In the genomic region with DNA sequence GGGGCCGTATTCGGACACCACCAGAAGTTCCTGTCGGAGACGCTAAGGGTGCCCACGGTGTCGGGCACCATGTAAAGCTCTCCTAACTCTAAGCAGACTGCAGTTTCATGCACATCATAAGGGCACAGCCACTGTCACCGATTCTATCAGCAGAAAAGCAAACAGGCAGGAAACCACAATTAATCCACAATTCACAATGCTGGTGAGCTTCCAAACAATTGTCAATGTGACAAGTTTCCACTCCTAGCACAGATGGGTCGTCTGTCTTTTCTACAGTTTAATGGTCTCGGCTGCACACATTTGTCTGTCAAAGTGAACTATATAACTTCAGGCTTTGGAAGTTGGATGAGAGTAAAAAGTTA, we compare ENCODE assay signal across 11 cellular contexts. TPM values are rescaled to one million over a fixed set of nuclear protein-coding genes. Genes with fewer than 3 reads are reported as not detected.
DNase-seq lines count a peak whose midpoint lies in the region; ATAC-seq and TF ChIP-seq lines count a peak whose summit lies in the region.
"Had no signal": no experiment of that assay in that cellular context is flagged by ENCODE, and none has a peak within 500 bp of the region (broad histone marks: within the 10 kb centered on the region; RNA-seq: fewer than 3 reads in every experiment).

No MANE protein-coding gene starts in this region.

- DNase-seq in AG04449 (ENCODE audit: low read depth, low spot score), result no peak
- DNase-seq in activated naive CD8-positive, alpha-beta T cell treated with anti-CD3 and anti-CD28 coated beads, Interleukin-2, amount 10 ng/mL, durations not matched to agents 7 days and 5 days, result no peak
- no peak for DNase-seq in mesendoderm
- DNase-seq in DMS 273 treated with DMSO at 0.1 percent for 48 hours (lab: John Stamatoyannopoulos, UW), result no peak
- no peak for DNase-seq in dermis blood vessel endothelial cell
- no peak for DNase-seq in SKM-1 treated with dmso at 0.1 percent for 144 hours (lab: John Stamatoyannopoulos, UW; ENCODE audit: unreplicated experiment)
- no peak for DNase-seq in ecto neural progenitor cell (ENCODE audit: low spot score)
- DNase-seq: foreskin keratinocyte, NCI-H2171, RPMI8226 had no signal

- H3K27me3 ChIP-seq in mesendoderm (ENCODE audit: insufficient read depth, low read length, poor library complexity), result peaks cover 1% of the 10 kb centered on the region

- no peak overlapping the region for H3K4me2 ChIP-seq in mesendoderm (ENCODE audit: low read length)

- H3K27ac Mint-ChIP-seq in activated naive CD8-positive, alpha-beta T cell treated with anti-CD3 and anti-CD28 coated beads, Interleukin-2, amount 10 ng/mL, durations not matched to agents 7 days and 5 days, result no peak overlapping the region

- H3K36me3 Mint-ChIP-seq in activated naive CD8-positive, alpha-beta T cell treated with anti-CD3 and anti-CD28 coated beads, Interleukin-2, amount 10 ng/mL, durations not matched to agents 7 days and 5 days, result peaks cover 6% of the 10 kb centered on the region

- no peak overlapping the region for H3K18ac ChIP-seq in mesendoderm (ENCODE audit: low read length)

- CTCF ChIA-PET in AG04449 (lab: Yijun Ruan, JAX), result interaction anchor here (0.8 to 1.9 kb wide), 8 partner anchors 10 to 86 kb away, joined by 3 to 4 read pairs (median 4); no protein-coding TSS in a partner anchor

- TF ChIP-seq CTCF in AG04449 (IDR thresholded peaks at IDR 0.05; ENCODE audit: insufficient read depth, low read length, missing control alignments), result no peak

- no peak overlapping the region for H2BK120ac ChIP-seq in mesendoderm (ENCODE audit: low read depth, low read length)

- no peak overlapping the region for H3K23ac ChIP-seq in mesendoderm (ENCODE audit: low read length)

- H3K27me3 Mint-ChIP-seq in activated naive CD8-positive, alpha-beta T cell treated with anti-CD3 and anti-CD28 coated beads, Interleukin-2, amount 10 ng/mL, durations not matched to agents 7 days and 5 days, result peaks cover 26% of the 10 kb centered on the region

- H2BK15ac ChIP-seq in mesendoderm (replicated peaks; ENCODE audit: low read depth), result no peak overlapping the region

- peaks cover 4% of the 10 kb centered on the region for H3K36me3 ChIP-seq in mesendoderm (ENCODE audit: control insufficient read depth, insufficient read depth, low read length)

- no peaks in the 10 kb centered on the region for H3K79me1 ChIP-seq in mesendoderm (ENCODE audit: low read length)

- POLR2A ChIA-PET in AG04449 (lab: Yijun Ruan, JAX), result no interaction called here
- POLR2A ChIA-PET in activated naive CD8-positive, alpha-beta T cell treated with anti-CD3 and anti-CD28 coated beads, Interleukin-2, amount 10 ng/mL, durations not matched to agents 7 days and 5 days (lab: Charles Lee), result no interaction called here

- no peaks in the 10 kb centered on the region for H3K9me3 Mint-ChIP-seq in activated naive CD8-positive, alpha-beta T cell treated with anti-CD3 and anti-CD28 coated beads, Interleukin-2, amount 10 ng/mL, durations not matched to agents 7 days and 5 days

- peak overlapping the region; percentile 54 for H3K56ac ChIP-seq in mesendoderm (ENCODE audit: low read length)

- no CpG with 5 or more reads among the region's 9 CpGs for WGBS in mesendoderm (ENCODE audit: extremely low coverage, insufficient coverage, low lambda C conversion rate)

- H3K4me3 Mint-ChIP-seq in activated naive CD8-positive, alpha-beta T cell treated with anti-CD3 and anti-CD28 coated beads, Interleukin-2, amount 10 ng/mL, durations not matched to agents 7 days and 5 days, result peak overlapping the region; percentile 6

- H3K79me2 ChIP-seq in mesendoderm (ENCODE audit: control insufficient read depth, insufficient read depth, low read length), result no peaks in the 10 kb centered on the region

- no peak overlapping the region for H3K9ac ChIP-seq in mesendoderm (ENCODE audit: low read length)

- peaks cover 12% of the 10 kb centered on the region for H3K4me1 Mint-ChIP-seq in activated naive CD8-positive, alpha-beta T cell treated with anti-CD3 and anti-CD28 coated beads, Interleukin-2, amount 10 ng/mL, durations not matched to agents 7 days and 5 days

- peak; percentile 18 for ATAC-seq in HG02642 (IDR thresholded peaks at IDR 0.05; ENCODE audit: poor library complexity, unreplicated experiment)
- ATAC-seq in activated naive CD8-positive, alpha-beta T cell treated with anti-CD3 and anti-CD28 coated beads, Interleukin-2, amount 10 ng/mL, durations not matched to agents 7 days and 5 days (ENCODE audit: low read depth), result no peak

- H2BK5ac ChIP-seq in mesendoderm (ENCODE audit: low read length), result no peak overlapping the region

- no peaks in the 10 kb centered on the region for H3K4me1 ChIP-seq in mesendoderm (ENCODE audit: control insufficient read depth, low read depth, low read length)
- H3K4me1 ChIP-seq: foreskin keratinocyte had no signal

- no peak overlapping the region for H2AK5ac ChIP-seq in mesendoderm (ENCODE audit: low read length)

- no peak overlapping the region for H3K27ac ChIP-seq in mesendoderm (ENCODE audit: low read depth, low read length)
- H3K27ac ChIP-seq: foreskin keratinocyte had no signal

- H3K4me3 ChIP-seq in AG04449 (ENCODE audit: low read depth, low read length), result peak overlapping the region; percentile 1; the same call in 1 of the 2 replicates
- H3K4me3 ChIP-seq in mesendoderm (ENCODE audit: low read length), result no peak overlapping the region

- H4K5ac ChIP-seq in mesendoderm (ENCODE audit: low read length), result no peak overlapping the region

- no peak overlapping the region for H3K4ac ChIP-seq in mesendoderm (ENCODE audit: low read depth, low read length)

- H4K8ac ChIP-seq in mesendoderm (ENCODE audit: low read depth, low read length), result no peak overlapping the region

RNA-seq across cellular contexts. Expression of a gene that starts 8.8 kb away (rescaled TPM):
- not detected for total RNA-seq in activated naive CD8-positive, alpha-beta T cell treated with anti-CD3 and anti-CD28 coated beads, Interleukin-2, amount 10 ng/mL, durations not matched to agents 7 days and 5 days
- 0.22 TPM for polyA plus RNA-seq in mesendoderm (2013, experiment 1 of 2)
- 0.18 TPM for polyA plus RNA-seq in mesendoderm (2013, experiment 2 of 2)
- not detected in 2 replicates for total RNA-seq in dermis blood vessel endothelial cell
